In genomic region chr1:119141660-119142059, GRCh38 we compare ENCODE assay signal across 10 cellular contexts. TPM values are rescaled to one million over a fixed set of nuclear protein-coding genes. Genes with fewer than 3 reads are reported as not detected.
DNase-seq lines count a peak whose midpoint lies in the region; ATAC-seq and TF ChIP-seq lines count a peak whose summit lies in the region.
"Had no signal": no experiment of that assay in that cellular context is flagged by ENCODE, and none has a peak within 500 bp of the region (broad histone marks: within the 10 kb centered on the region; RNA-seq: fewer than 3 reads in every experiment).

No MANE protein-coding gene starts in this region.

- TF ChIP-seq CTCF in hepatocyte (IDR thresholded peaks at IDR 0.05; ENCODE audit: poor library complexity) = no peak
- no peak for TF ChIP-seq CTCF in GM20000 (IDR thresholded peaks at IDR 0.05; ENCODE audit: extremely low read depth, missing control alignments)

- no peak for DNase-seq in HAP-1 (ENCODE audit: low spot score in 2 of 2)
- no peak for DNase-seq in SJCRH30
- DNase-seq in hepatocyte (ENCODE audit: low spot score) = no peak
- DNase-seq in GM20000 (ENCODE audit: low spot score) = no peak
- no peak for DNase-seq in effector CD4-positive, alpha-beta T cell
- DNase-seq: SK-N-SH had no signal

- H3K27me3 ChIP-seq in ACC112 (ENCODE audit: insufficient read depth, low read length) = no peaks in the 10 kb centered on the region
- H3K27me3 ChIP-seq in HAP-1 (ENCODE audit: low read depth) = no peaks in the 10 kb centered on the region
- no peaks in the 10 kb centered on the region for H3K27me3 ChIP-seq in SJCRH30
- H3K27me3 ChIP-seq in hepatocyte = no peaks in the 10 kb centered on the region

- H3K4me1 ChIP-seq in ACC112 (ENCODE audit: control insufficient read depth, insufficient read depth, low read length, unreplicated experiment) (peaks cover 33% of the 10 kb centered on the region), HAP-1 (peaks cover 24% of the 10 kb centered on the region), SJCRH30 (peaks cover 6% of the 10 kb centered on the region; the same call in 1 of the 2 replicates), hepatocyte (ENCODE audit: insufficient read depth) (peaks cover 14% of the 10 kb centered on the region)

- 100% methylated on average over 1 of the region's 1 CpG for whole genome bisulfite sequencing in hepatocyte (ENCODE audit: low lambda C conversion rate, missing lambda C conversion rate)

- peak overlapping the region; percentile 83 for H3K4me3 ChIP-seq in ACC112 (ENCODE audit: low read depth, low read length)
- H3K4me3 ChIP-seq in HAP-1 = peak overlapping the region; percentile 79
- peak overlapping the region; percentile 71; the same call in 1 of the 2 replicates for H3K4me3 ChIP-seq in SJCRH30
- peak overlapping the region; percentile 35 for H3K4me3 ChIP-seq in hepatocyte

- H2AFZ ChIP-seq in ACC112 (ENCODE audit: low read length, unreplicated experiment) = no peak overlapping the region
- H2AFZ ChIP-seq in hepatocyte = no peak overlapping the region

- H3K36me3 ChIP-seq in ACC112 (ENCODE audit: insufficient read depth, low read length) (no peaks in the 10 kb centered on the region), HAP-1 (replicated peaks) (no peaks in the 10 kb centered on the region), SJCRH30 (no peaks in the 10 kb centered on the region), hepatocyte (replicated peaks; ENCODE audit: insufficient read depth, low read depth) (no peaks in the 10 kb centered on the region)

- H3K27ac ChIP-seq in ACC112 (ENCODE audit: low read depth, low read length) (no peak overlapping the region), SJCRH30 (no peak overlapping the region), hepatocyte (peak overlapping the region; percentile 98)

- H3K79me2 ChIP-seq in ACC112 (ENCODE audit: control insufficient read depth, insufficient read depth, low read length, unreplicated experiment) (peaks cover 32% of the 10 kb centered on the region), hepatocyte (peaks cover 34% of the 10 kb centered on the region)

- H4K20me1 ChIP-seq in hepatocyte (ENCODE audit: insufficient read depth, poor library complexity, severe bottlenecking) = no peaks in the 10 kb centered on the region

- H3K9me2 ChIP-seq in hepatocyte (replicated peaks; ENCODE audit: insufficient read depth) = no peaks in the 10 kb centered on the region
- H3K9me2 ChIP-seq: SK-N-SH had no signal

- in situ Hi-C loops in HAP-1 (cut with MboI; ENCODE audit: low sequenced_read_pairs) = no loop called here

- peak overlapping the region; percentile 79 for H3K4me2 ChIP-seq in hepatocyte

- ATAC-seq in HG02798 (IDR thresholded peaks at IDR 0.05; ENCODE audit: poor library complexity, unreplicated experiment) (no peak), GM21619 (IDR thresholded peaks at IDR 0.05; ENCODE audit: unreplicated experiment) (no peak)
- ATAC-seq: effector memory CD8-positive, alpha-beta T cell had no signal

- no peaks in the 10 kb centered on the region for H3K9me3 ChIP-seq in HAP-1
- H3K9me3 ChIP-seq in SJCRH30 (replicated peaks) = no peaks in the 10 kb centered on the region
- no peaks in the 10 kb centered on the region for H3K9me3 ChIP-seq in hepatocyte (ENCODE audit: low read depth)
- H3K9me3 ChIP-seq: SK-N-SH had no signal

RNA-seq across cellular contexts. Expression of gene WARS2, which starts 1.2 kb away (rescaled TPM):
- total RNA-seq in SJCRH30 (2014; rRNA removed; shearing (Covaris generic)) = 21.8 and 24.5 TPM in 2 replicates
- 18.3 and 19.3 TPM in 2 replicates for total RNA-seq in hepatocyte
- polyA plus RNA-seq in hepatocyte = 6.2 and 10.4 TPM in 2 replicates
